ENCODE assay signal across 2 cellular contexts in the genomic region with DNA sequence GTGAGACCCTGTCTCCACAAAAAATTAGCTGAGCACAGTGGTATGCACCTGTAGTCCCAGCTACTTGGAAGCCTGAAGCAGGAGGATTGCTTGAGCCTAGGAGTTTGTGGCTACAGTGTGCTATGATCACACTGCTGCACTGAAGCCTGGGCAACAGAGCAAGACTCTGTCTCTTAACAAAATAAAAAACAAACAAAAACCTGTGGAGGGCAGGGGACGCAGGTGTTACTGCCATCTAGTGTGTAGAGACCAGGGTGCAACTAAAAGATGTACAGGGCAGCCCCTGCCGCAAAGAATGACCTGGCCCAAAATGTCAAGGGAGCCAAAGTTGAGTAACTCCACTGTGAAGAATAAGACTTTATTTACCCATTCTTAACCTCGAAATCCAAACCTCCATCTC.
TF ChIP-seq lines count a peak whose summit lies in the region.

No MANE protein-coding gene starts in this region.

TF ChIP-seq in WTC11, 78 proteins besides CTCF, POLR2A, EP300 and RAD21:
- peak; percentile 98 for TF ChIP-seq ZNF121 (CRISPR knock-in tag; IDR thresholded peaks at IDR 0.05)
- no peak for TF ChIP-seq CREM (CRISPR knock-in tag; IDR thresholded peaks at IDR 0.05)
TF ChIP-seq in WTC11: peak in this region for 1.

TF ChIP-seq in HepG2, 621 proteins besides CTCF, POLR2A, EP300 and RAD21:
- TF ChIP-seq ZBTB7B (CRISPR knock-in tag; IDR thresholded peaks at IDR 0.05) (no peak), ZMYM3 (CRISPR knock-in tag; IDR thresholded peaks at IDR 0.05) (peak; percentile 75), ZNF816 (CRISPR knock-in tag; IDR thresholded peaks at IDR 0.05; ENCODE audit: borderline replicate concordance) (no peak), SMC3 (IDR thresholded peaks at IDR 0.05; ENCODE audit: low read length) (peak; percentile 37; the same call in 1 of the 2 replicates), ZNF121 (CRISPR knock-in tag; IDR thresholded peaks at IDR 0.05) (peak; percentile 99), RARA (CRISPR knock-in tag; IDR thresholded peaks at IDR 0.05) (no peak), SRY (CRISPR knock-in tag; IDR thresholded peaks at IDR 0.05) (no peak), MIER2 (CRISPR knock-in tag; IDR thresholded peaks at IDR 0.05) (no peak), STAG1 (CRISPR knock-in tag; IDR thresholded peaks at IDR 0.05) (peak; percentile 64), RFX1 (IDR thresholded peaks at IDR 0.05) (no peak), ZKSCAN5 (CRISPR knock-in tag; IDR thresholded peaks at IDR 0.05) (no peak), RCOR2 (CRISPR knock-in tag; IDR thresholded peaks at IDR 0.05) (no peak)
- TF ChIP-seq, protein P1, sequence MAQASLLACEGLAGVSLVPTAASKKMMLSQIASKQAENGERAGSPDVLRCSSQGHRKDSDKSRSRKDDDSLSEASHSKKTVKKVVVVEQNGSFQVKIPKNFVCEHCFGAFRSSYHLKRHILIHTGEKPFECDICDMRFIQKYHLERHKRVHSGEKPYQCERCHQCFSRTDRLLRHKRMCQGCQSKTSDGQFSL (CRISPR knock-in tag; IDR thresholded peaks at IDR 0.05), result no peak
- TF ChIP-seq, protein P2, sequence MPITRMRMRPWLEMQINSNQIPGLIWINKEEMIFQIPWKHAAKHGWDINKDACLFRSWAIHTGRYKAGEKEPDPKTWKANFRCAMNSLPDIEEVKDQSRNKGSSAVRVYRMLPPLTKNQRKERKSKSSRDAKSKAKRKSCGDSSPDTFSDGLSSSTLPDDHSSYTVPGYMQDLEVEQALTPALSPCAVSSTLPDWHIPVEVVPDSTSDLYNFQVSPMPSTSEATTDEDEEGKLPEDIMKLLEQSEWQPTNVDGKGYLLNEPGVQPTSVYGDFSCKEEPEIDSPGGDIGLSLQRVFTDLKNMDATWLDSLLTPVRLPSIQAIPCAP (CRISPR knock-in tag; IDR thresholded peaks at IDR 0.05; ENCODE audit: low read depth), result no peak
- TF ChIP-seq, protein P3, sequence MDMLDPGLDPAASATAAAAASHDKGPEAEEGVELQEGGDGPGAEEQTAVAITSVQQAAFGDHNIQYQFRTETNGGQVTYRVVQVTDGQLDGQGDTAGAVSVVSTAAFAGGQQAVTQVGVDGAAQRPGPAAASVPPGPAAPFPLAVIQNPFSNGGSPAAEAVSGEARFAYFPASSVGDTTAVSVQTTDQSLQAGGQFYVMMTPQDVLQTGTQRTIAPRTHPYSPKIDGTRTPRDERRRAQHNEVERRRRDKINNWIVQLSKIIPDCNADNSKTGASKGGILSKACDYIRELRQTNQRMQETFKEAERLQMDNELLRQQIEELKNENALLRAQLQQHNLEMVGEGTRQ (IDR thresholded peaks at IDR 0.05; ENCODE audit: low read depth, low read length), result no peak
- TF ChIP-seq, protein P3 (CRISPR knock-in tag; IDR thresholded peaks at IDR 0.05; ENCODE audit: borderline replicate concordance), result no peak
- TF ChIP-seq, protein P4, sequence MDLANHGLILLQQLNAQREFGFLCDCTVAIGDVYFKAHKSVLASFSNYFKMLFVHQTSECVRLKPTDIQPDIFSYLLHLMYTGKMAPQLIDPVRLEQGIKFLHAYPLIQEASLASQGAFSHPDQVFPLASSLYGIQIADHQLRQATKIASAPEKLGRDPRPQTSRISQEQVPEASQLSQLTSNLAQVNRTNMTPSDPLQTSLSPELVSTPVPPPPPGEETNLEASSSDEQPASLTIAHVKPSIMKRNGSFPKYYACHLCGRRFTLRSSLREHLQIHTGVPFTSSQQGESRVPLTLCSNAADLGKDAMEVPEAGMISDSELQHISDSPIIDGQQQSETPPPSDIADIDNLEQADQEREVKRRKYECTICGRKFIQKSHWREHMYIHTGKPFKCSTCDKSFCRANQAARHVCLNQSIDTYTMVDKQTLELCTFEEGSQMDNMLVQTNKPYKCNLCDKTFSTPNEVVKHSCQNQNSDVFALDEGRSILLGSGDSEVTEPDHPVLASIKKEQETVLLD (CRISPR knock-in tag; IDR thresholded peaks at IDR 0.05; ENCODE audit: low read depth), result no peak
